In genomic region chr5:132431682-132432081, GRCh38 we compare ENCODE assay signal across 16 cellular contexts. TPM values are rescaled to one million over a fixed set of nuclear protein-coding genes. Genes with fewer than 3 reads are reported as not detected.
DNase-seq lines count a peak whose midpoint lies in the region; ATAC-seq, FAIRE-seq and TF ChIP-seq lines count a peak whose summit lies in the region.
"Had no signal": no experiment of that assay in that cellular context is flagged by ENCODE, and none has a peak within 500 bp of the region (broad histone marks: within the 10 kb centered on the region; RNA-seq: fewer than 3 reads in every experiment).

No MANE protein-coding gene starts in this region.

- H3K4me3 ChIP-seq in astrocyte (ENCODE audit: insufficient read depth, low read depth, low read length) = no peak overlapping the region
- H3K4me3 ChIP-seq in pancreas = no peak overlapping the region

- H3K79me2 ChIP-seq in astrocyte (ENCODE audit: insufficient read depth, low read length) = peaks cover 4% of the 10 kb centered on the region

- H3K9ac ChIP-seq in astrocyte (ENCODE audit: low read length) = no peak overlapping the region
- H3K9ac ChIP-seq: parathyroid adenoma had no signal

- FAIRE-seq in astrocyte (lab: Jason Lieb, UNC) (no peak), pancreas (lab: Jason Lieb, UNC) (no peak)

- H3K9me3 Mint-ChIP-seq in activated T-cell treated with anti-CD3 and anti-CD28 coated beads, Interleukin-2, amount 50 U/mL, for 4 hours = no peaks in the 10 kb centered on the region
- H3K9me3 Mint-ChIP-seq in astrocyte (ENCODE audit: unreplicated experiment) (no peaks in the 10 kb centered on the region), glutamatergic neuron (ENCODE audit: unreplicated experiment) (peaks cover 2% of the 10 kb centered on the region)
- H3K9me3 Mint-ChIP-seq in stimulated activated naive B cell treated with anti-CD40 and anti-IgM and Interleukin-4, amounts not matched to agents 10 μg/mL and 1 μg/mL and 100 μg/mL, for 72 hours = no peaks in the 10 kb centered on the region

- H3K36me3 ChIP-seq in astrocyte (ENCODE audit: insufficient read depth, low read length) (no peaks in the 10 kb centered on the region), pancreas (no peaks in the 10 kb centered on the region)

- H3K27me3 Mint-ChIP-seq in activated T-cell treated with anti-CD3 and anti-CD28 coated beads, Interleukin-2, amount 50 U/mL, for 4 hours (ENCODE audit: low read depth) = no peaks in the 10 kb centered on the region
- no peaks in the 10 kb centered on the region for H3K27me3 Mint-ChIP-seq in astrocyte (ENCODE audit: low read depth, unreplicated experiment)
- H3K27me3 Mint-ChIP-seq in stimulated activated naive B cell treated with anti-CD40 and anti-IgM and Interleukin-4, amounts not matched to agents 10 μg/mL and 1 μg/mL and 100 μg/mL, for 72 hours = no peaks in the 10 kb centered on the region
- H3K27me3 Mint-ChIP-seq in glutamatergic neuron (ENCODE audit: unreplicated experiment) = peaks cover 4% of the 10 kb centered on the region

- peak; percentile 8 for DNase-seq in activated T-cell treated with anti-CD3 and anti-CD28 coated beads, Interleukin-2, amount 50 U/mL, for 1 hour
- DNase-seq in activated T-cell treated with anti-CD3 and anti-CD28 coated beads, Interleukin-2, amount 50 U/mL, for 4 hours = no peak
- DNase-seq in NOMO-1 treated with DMSO at 0.1 percent for 48 hours (lab: John Stamatoyannopoulos, UW; ENCODE audit: unreplicated experiment) (peak; percentile 51), astrocyte (ENCODE audit: low read depth) (no peak), glutamatergic neuron (no peak), NCI-H2171 treated with DMSO at 0.1 percent for 48 hours (lab: John Stamatoyannopoulos, UW) (no peak), pancreas (no peak)
- DNase-seq in stimulated activated naive B cell treated with anti-CD40 and anti-IgM and Interleukin-4, amounts not matched to agents 10 μg/mL and 1 μg/mL and 100 μg/mL, for 72 hours = no peak
- DNase-seq: activated gamma-delta T cell treated with Interleukin-2 at 50 U/mL for 16 hours, HCEC 1CT, NCI-H1417 treated with DMSO at 0.1 percent for 48 hours, NCI-H510A treated with DMSO at 0.1 percent for 48 hours had no signal

- H3K4me2 ChIP-seq in astrocyte (ENCODE audit: low read length) = no peak overlapping the region

- H3K36me3 Mint-ChIP-seq in activated T-cell treated with anti-CD3 and anti-CD28 coated beads, Interleukin-2, amount 50 U/mL, for 4 hours (ENCODE audit: insufficient read depth) = peaks cover 32% of the 10 kb centered on the region
- H3K36me3 Mint-ChIP-seq in astrocyte (ENCODE audit: low read depth, unreplicated experiment) (peaks cover 8% of the 10 kb centered on the region), glutamatergic neuron (ENCODE audit: unreplicated experiment) (no peaks in the 10 kb centered on the region)
- peaks cover 21 to 31% of the 10 kb centered on the region in 2 donors for H3K36me3 Mint-ChIP-seq in stimulated activated naive B cell treated with anti-CD40 and anti-IgM and Interleukin-4, amounts not matched to agents 10 μg/mL and 1 μg/mL and 100 μg/mL, for 72 hours

- intact Hi-C loops in pancreas (cut with DNase I) = no loop called here

- TF ChIP-seq CTCF in astrocyte (IDR thresholded peaks at IDR 0.05; ENCODE audit: insufficient read depth, low read depth, low read length) (no peak), glutamatergic neuron (IDR thresholded peaks at IDR 0.05; ENCODE audit: partially characterized antibody, unreplicated experiment) (no peak), pancreas (IDR thresholded peaks at IDR 0.05) (no peak)

- no peaks in the 10 kb centered on the region for H3K9me3 ChIP-seq in astrocyte (ENCODE audit: insufficient read depth, low read depth, low read length)
- H3K9me3 ChIP-seq in pancreas = no peaks in the 10 kb centered on the region

- H2AFZ ChIP-seq in astrocyte (ENCODE audit: low read depth, low read length) = no peak overlapping the region
- H2AFZ ChIP-seq: parathyroid adenoma had no signal

- H4K20me1 ChIP-seq in astrocyte (ENCODE audit: insufficient read depth, low read length) = no peaks in the 10 kb centered on the region

- 89 to 95% methylated on average over 4 of the region's 4 CpGs for WGBS in pancreas, 2 donors

- peak overlapping the region; percentile 30 for H3K27ac Mint-ChIP-seq in astrocyte (ENCODE audit: unreplicated experiment)
- peak overlapping the region; percentile 77 for H3K27ac Mint-ChIP-seq in stimulated activated naive B cell treated with anti-CD40 and anti-IgM and Interleukin-4, amounts not matched to agents 10 μg/mL and 1 μg/mL and 100 μg/mL, for 72 hours
- H3K27ac Mint-ChIP-seq in glutamatergic neuron (ENCODE audit: unreplicated experiment) = no peak overlapping the region

- no peak overlapping the region for H3K4me3 Mint-ChIP-seq in activated T-cell treated with anti-CD3 and anti-CD28 coated beads, Interleukin-2, amount 50 U/mL, for 4 hours
- no peak overlapping the region for H3K4me3 Mint-ChIP-seq in astrocyte (ENCODE audit: unreplicated experiment)
- H3K4me3 Mint-ChIP-seq in stimulated activated naive B cell treated with anti-CD40 and anti-IgM and Interleukin-4, amounts not matched to agents 10 μg/mL and 1 μg/mL and 100 μg/mL, for 72 hours = no peak overlapping the region
- H3K4me3 Mint-ChIP-seq in glutamatergic neuron (ENCODE audit: unreplicated experiment) = no peak overlapping the region

- H3K27ac ChIP-seq in astrocyte (ENCODE audit: low read depth, low read length) = no peak overlapping the region
- no peak overlapping the region for H3K27ac ChIP-seq in pancreas
- H3K27ac ChIP-seq: parathyroid adenoma, VCaP had no signal

- H3K4me1 Mint-ChIP-seq in activated T-cell treated with anti-CD3 and anti-CD28 coated beads, Interleukin-2, amount 50 U/mL, for 4 hours (ENCODE audit: low read depth) = peaks cover 91% of the 10 kb centered on the region
- H3K4me1 Mint-ChIP-seq in astrocyte (ENCODE audit: low read depth, unreplicated experiment) (peaks cover 64% of the 10 kb centered on the region), glutamatergic neuron (ENCODE audit: low read depth, unreplicated experiment) (peaks cover 10% of the 10 kb centered on the region)
- H3K4me1 Mint-ChIP-seq in stimulated activated naive B cell treated with anti-CD40 and anti-IgM and Interleukin-4, amounts not matched to agents 10 μg/mL and 1 μg/mL and 100 μg/mL, for 72 hours = peaks cover 72 to 88% of the 10 kb centered on the region in 2 donors

- H3K27me3 ChIP-seq in astrocyte (ENCODE audit: insufficient read depth, low read length) = no peaks in the 10 kb centered on the region
- H3K27me3 ChIP-seq in pancreas = no peaks in the 10 kb centered on the region

- ATAC-seq in activated T-cell treated with anti-CD3 and anti-CD28 coated beads, Interleukin-2, amount 50 U/mL, for 4 hours = no peak
- ATAC-seq in stimulated activated naive B cell treated with anti-CD40 and anti-IgM and Interleukin-4, amounts not matched to agents 10 μg/mL and 1 μg/mL and 100 μg/mL, for 72 hours (replicated peaks) = peak; percentile 29 to 54
- no peak for ATAC-seq in pancreas
- ATAC-seq: esophagus mucosa, Right ventricle myocardium inferior had no signal

- H3K4me1 ChIP-seq in astrocyte (ENCODE audit: insufficient read depth, low read length) (peaks cover 28% of the 10 kb centered on the region), pancreas (peaks cover 31 to 39% (median 35%) of the 10 kb centered on the region in 3 donors)

RNA-seq across cellular contexts. Expression of gene IRF1, which starts 58.9 kb away (rescaled TPM):
- 100 to 1,000 TPM; 342 to 390 (median 377) TPM for total RNA-seq in activated T-cell treated with anti-CD3 and anti-CD28 coated beads, Interleukin-2, amount 50 U/mL, for 4 hours
- total RNA-seq in astrocyte = 39.7 and 42.5 TPM in 2 replicates
- 2.8 TPM for total RNA-seq in glutamatergic neuron (ENCODE audit: unreplicated experiment)
- 10 to 100 TPM in 4 of 6 donors, 1 to 10 TPM in 2; 7.0 to 28.0 (median 11.1) TPM for total RNA-seq in pancreas
- 10 to 100 TPM in 1 of 2 donors, 1 to 10 TPM in 1; 8.5 to 30.8 TPM for polyA plus RNA-seq in pancreas

Comparison
In these comparisons a context has a peak if more than half of its experiments do, and no peak if none do; other contexts are left out.
1. DNase-seq: peak in activated T-cell treated with anti-CD3 and anti-CD28 coated beads, Interleukin-2, amount 50 U/mL, for 1 hour (single experiment) and NOMO-1 treated with DMSO at 0.1 percent for 48 hours (single experiment); none in activated T-cell treated with anti-CD3 and anti-CD28 coated beads, Interleukin-2, amount 50 U/mL, for 4 hours (single experiment), astrocyte (single experiment), stimulated activated naive B cell treated with anti-CD40 and anti-IgM and Interleukin-4, amounts not matched to agents 10 μg/mL and 1 μg/mL and 100 μg/mL, for 72 hours (single experiment), glutamatergic neuron (single experiment), NCI-H2171 treated with DMSO at 0.1 percent for 48 hours (single experiment) and pancreas (0 of 6).
2. ATAC-seq: peak in stimulated activated naive B cell treated with anti-CD40 and anti-IgM and Interleukin-4, amounts not matched to agents 10 μg/mL and 1 μg/mL and 100 μg/mL, for 72 hours (2 of 2); none in activated T-cell treated with anti-CD3 and anti-CD28 coated beads, Interleukin-2, amount 50 U/mL, for 4 hours (0 of 2) and pancreas (0 of 4).